ENCODE assay signal across 8 cellular contexts in the genomic region with DNA sequence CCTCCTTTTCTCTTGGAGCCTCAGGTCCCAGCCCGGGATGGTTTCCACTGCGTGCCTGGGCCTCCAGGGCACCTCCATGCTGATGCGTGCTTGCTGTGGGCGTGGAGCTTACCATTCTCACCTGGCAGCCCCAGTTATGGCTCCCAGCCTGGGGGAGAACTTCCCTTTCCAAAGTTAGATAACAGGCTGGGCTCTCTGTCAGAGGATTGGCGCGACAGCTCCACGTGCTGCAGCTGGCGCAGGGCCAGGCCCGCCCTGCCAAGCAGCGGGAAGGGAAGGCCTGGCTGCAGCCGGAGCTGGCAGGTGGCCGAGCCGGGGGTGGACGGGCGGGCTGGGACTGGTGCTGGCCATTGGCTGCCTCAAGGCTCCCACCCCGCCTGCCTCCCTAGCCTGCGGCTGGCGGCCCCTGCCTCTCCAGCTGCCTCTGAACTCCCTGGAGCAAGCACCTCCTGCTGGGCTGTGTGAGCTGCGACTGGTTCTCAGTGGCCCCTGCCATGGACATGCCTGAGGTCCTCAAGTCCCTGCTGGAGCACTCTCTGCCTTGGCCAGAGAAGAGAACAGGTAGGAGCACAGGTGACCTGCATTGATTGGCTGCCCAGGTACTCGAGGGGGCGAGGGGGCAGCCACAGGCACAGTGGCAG. TPM values are rescaled to one million over a fixed set of nuclear protein-coding genes. Genes with fewer than 3 reads are reported as not detected.
DNase-seq lines count a peak whose midpoint lies in the region; ATAC-seq, FAIRE-seq and TF ChIP-seq lines count a peak whose summit lies in the region.

No MANE protein-coding gene starts in this region.

- CTCF ChIA-PET in WTC11 (lab: Charles Lee) = interaction anchor here (0.8 to 2.2 kb wide), 5 partner anchors 15 to 160 kb away, joined by 3 to 8 read pairs (median 3); partner anchors contain the start of gene TEF

- H3K4me3 ChIP-seq in fibroblast of villous mesenchyme (ENCODE audit: low read depth, low read length) = peak overlapping the region; percentile 33

- TF ChIP-seq CTCF in WTC11 (IDR thresholded peaks at IDR 0.05) = no peak
- peak; percentile 48 for TF ChIP-seq CTCF in fibroblast of villous mesenchyme (IDR thresholded peaks at IDR 0.05; ENCODE audit: insufficient read depth, low read depth, low read length)
- no peak for TF ChIP-seq CTCF in nephron progenitor cell (IDR thresholded peaks at IDR 0.05)

- TF ChIP-seq POLR2A in GM12892 (IDR thresholded peaks at IDR 0.05; ENCODE audit: low read depth, low read length) = no peak

- POLR2A ChIA-PET in WTC11 (lab: Charles Lee) = interaction anchor here (1.0 to 2.2 kb wide), 3 partner anchors 11 to 79 kb away, joined by 3 to 7 read pairs (median 6); partner anchors contain the start of genes TEF and TOB2

- H3K4me1 Mint-ChIP-seq in WTC11 (peaks cover 12% of the 10 kb centered on the region), nephron progenitor cell (peaks cover 50% of the 10 kb centered on the region)

- peak; percentile 4 for DNase-seq in activated T-cell treated with anti-CD3 and anti-CD28 coated beads for 48 hours (ENCODE audit: low read depth)
- no peak for DNase-seq in activated T-cell treated with anti-CD3 and anti-CD28 coated beads, Interleukin-2, amount 50 U/mL, for 1 hour
- DNase-seq in NCI-H2171 (lab: John Stamatoyannopoulos, UW) = peak; percentile 81
- DNase-seq in WTC11 (ENCODE audit: low spot score) = peak; percentile 42
- DNase-seq in fibroblast of villous mesenchyme (ENCODE audit: low read depth) = peak; percentile 94
- DNase-seq in nephron progenitor cell = peak; percentile 42
- no peak for DNase-seq in GM12892 (ENCODE audit: insufficient read length)

- H3K4me3 Mint-ChIP-seq in WTC11 = no peak overlapping the region
- no peak overlapping the region for H3K4me3 Mint-ChIP-seq in nephron progenitor cell

- H3K27me3 Mint-ChIP-seq in WTC11 (ENCODE audit: low read depth) (no peaks in the 10 kb centered on the region), nephron progenitor cell (ENCODE audit: low read depth, poor library complexity) (peaks cover 2% of the 10 kb centered on the region)

- no peaks in the 10 kb centered on the region for H3K36me3 Mint-ChIP-seq in WTC11
- no peaks in the 10 kb centered on the region for H3K36me3 Mint-ChIP-seq in nephron progenitor cell (ENCODE audit: low read depth)

- no peaks in the 10 kb centered on the region for H3K9me3 Mint-ChIP-seq in WTC11
- no peaks in the 10 kb centered on the region for H3K9me3 Mint-ChIP-seq in nephron progenitor cell

- FAIRE-seq in GM12892 (lab: Jason Lieb, UNC) = no peak

- H3K27ac Mint-ChIP-seq in WTC11 (peak overlapping the region; percentile 87; the same call in 1 of the 2 replicates), nephron progenitor cell (no peak overlapping the region)

- peak; percentile 33 for ATAC-seq in WTC11
- no peak for ATAC-seq in HG03565 (IDR thresholded peaks at IDR 0.05; ENCODE audit: unreplicated experiment)

TF ChIP-seq in WTC11, 78 proteins besides CTCF, POLR2A, EP300 and RAD21:
- TF ChIP-seq GABPB1 (CRISPR knock-in tag; IDR thresholded peaks at IDR 0.05) = 0 out of 2 replicates have a peak, but pooled peaks have one; percentile 10
- TF ChIP-seq, protein P1, sequence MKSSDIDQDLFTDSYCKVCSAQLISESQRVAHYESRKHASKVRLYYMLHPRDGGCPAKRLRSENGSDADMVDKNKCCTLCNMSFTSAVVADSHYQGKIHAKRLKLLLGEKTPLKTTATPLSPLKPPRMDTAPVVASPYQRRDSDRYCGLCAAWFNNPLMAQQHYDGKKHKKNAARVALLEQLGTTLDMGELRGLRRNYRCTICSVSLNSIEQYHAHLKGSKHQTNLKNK (CRISPR knock-in tag; IDR thresholded peaks at IDR 0.05) = no peak
- TF ChIP-seq GRHL2 (CRISPR knock-in tag; IDR thresholded peaks at IDR 0.05; ENCODE audit: insufficient replicate concordance, severe bottlenecking) = no peak
- TF ChIP-seq FOXK1 (CRISPR knock-in tag; IDR thresholded peaks at IDR 0.05) = no peak
- TF ChIP-seq ZBTB21 (CRISPR knock-in tag; IDR thresholded peaks at IDR 0.05; ENCODE audit: borderline replicate concordance) = no peak
- TF ChIP-seq ZNF121 (CRISPR knock-in tag; IDR thresholded peaks at IDR 0.05) = no peak

RNA-seq across cellular contexts. Expression of gene TEF, which starts 14.6 kb away (rescaled TPM):
- 9.8 to 12.0 TPM (median 10.2 TPM) in 3 replicates for total RNA-seq in WTC11 (2021)
- 7.7 and 8.6 TPM in 2 replicates for total RNA-seq in fibroblast of villous mesenchyme
- 1.8 TPM for polyA plus RNA-seq in GM12892 (2012; ENCODE audit: missing spikeins)

Comparison
In these comparisons a context has a peak if more than half of its experiments do, and no peak if none do; other contexts are left out.
1. DNase-seq: peak in activated T-cell treated with anti-CD3 and anti-CD28 coated beads for 48 hours (single experiment), NCI-H2171 (single experiment), WTC11 (single experiment), fibroblast of villous mesenchyme (single experiment) and nephron progenitor cell (single experiment); none in activated T-cell treated with anti-CD3 and anti-CD28 coated beads, Interleukin-2, amount 50 U/mL, for 1 hour (single experiment) and GM12892 (single experiment).